Comparison of ENCODE assay signal across 37 cellular contexts in the genomic region with DNA sequence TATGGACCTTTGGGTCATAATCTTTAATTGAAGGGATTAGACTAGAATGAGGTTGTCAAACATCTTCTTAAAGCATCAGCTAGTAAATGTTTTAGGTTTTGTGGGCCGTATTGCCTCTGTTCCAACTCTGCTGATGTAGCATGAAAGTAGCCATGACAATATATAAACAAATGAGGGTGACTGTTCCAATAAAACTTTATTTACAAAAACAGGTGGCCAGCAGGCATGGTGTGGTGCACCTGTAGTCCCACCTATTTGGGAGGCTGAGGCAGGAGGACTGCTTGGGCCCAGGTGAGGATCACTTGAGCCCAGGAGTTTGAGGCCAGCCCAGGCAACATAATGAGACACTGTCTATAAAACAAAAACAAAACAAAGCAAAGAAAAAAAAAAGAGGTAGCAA. TPM values are rescaled to one million over a fixed set of nuclear protein-coding genes. Genes with fewer than 3 reads are reported as not detected.
"Had no signal": no experiment of that assay in that cellular context is flagged by ENCODE, and none has a peak within 500 bp of the region (broad histone marks: within the 10 kb centered on the region; RNA-seq: fewer than 3 reads in every experiment).

No MANE protein-coding gene starts in this region.

- H3K36me3 ChIP-seq: adrenal gland, brain microvascular endothelial cell, breast epithelium had no signal

- DNase-seq: activated B cell treated with CpG ODN at 0.5 μM for 24 hours; activated CD4-positive, alpha-beta memory T cell treated with anti-CD3 and anti-CD28 coated beads for 36 hours; activated CD4-positive, alpha-beta T cell treated with anti-CD3 and anti-CD28 coated beads for 4 hours; activated CD4-positive, alpha-beta T cell treated with anti-CD3 and anti-CD28 coated beads, Interleukin-2, amount 10 ng/mL, durations not matched to agents 24 days and 14 days; activated CD4-positive, alpha-beta T cell treated with anti-CD3 and anti-CD28 coated beads, Interleukin-2, amount 50 U/mL, for 1 hour; activated CD4-positive, alpha-beta T cell treated with anti-CD3 and anti-CD28 coated beads, Interleukin-2, amount 50 U/mL, for 4 hours; activated CD4-positive, CD25-positive, alpha-beta regulatory T cell treated with anti-CD3 and anti-CD28 coated beads, Interleukin-2, amount 50 U/mL, for 72 hours; activated CD8-positive, alpha-beta memory T cell treated with anti-CD3 and anti-CD28 coated beads, Interleukin-2, amount 50 U/mL, for 4 hours; activated CD8-positive, alpha-beta T cell treated with anti-CD3 and anti-CD28 coated beads for 36 hours; activated effector memory CD4-positive, alpha-beta T cell treated with anti-CD3 and anti-CD28 coated beads, Interleukin-2, amount 50 U/mL, for 16 hours; activated gamma-delta T cell treated with Interleukin-2 at 50 U/mL for 16 hours; activated naive CD4-positive, alpha-beta T cell; activated naive CD4-positive, alpha-beta T cell treated with anti-CD3 and anti-CD28 coated beads for 36 hours; activated naive CD4-positive, alpha-beta T cell treated with anti-CD3 and anti-CD28 coated beads, Interleukin-2, amount 50 U/mL, for 16 hours; activated naive CD8-positive, alpha-beta T cell treated with anti-CD3 and anti-CD28 coated beads for 36 hours; activated T-cell treated with anti-CD3 and anti-CD28 coated beads for 4 hours; activated T-cell treated with anti-CD3 and anti-CD28 coated beads, Interleukin-2, amount 50 U/mL, for 1 hour; activated T-cell treated with anti-CD3 and anti-CD28 coated beads, Interleukin-2, amount 50 U/mL, for 4 hours; activated T-cell treated with anti-CD3 and anti-CD28 coated beads, Interleukin-2, amount 50 U/mL, for 72 hours; adrenal gland; amniotic stem cell; aorta; body of pancreas; brain microvascular endothelial cell; central memory CD4-positive, alpha-beta T cell; T-helper 1 cell; T-helper 2 cell; T-helper 9 cell had no signal

- H3K27me3 ChIP-seq: body of pancreas, brain microvascular endothelial cell, breast epithelium had no signal

- H3K9me3 ChIP-seq: adrenal gland, body of pancreas, breast epithelium had no signal

- H3K9me3 Mint-ChIP-seq: activated B cell treated with CpG ODN at 0.5 μM for 24 hours; activated CD4-positive, alpha-beta memory T cell treated with anti-CD3 and anti-CD28 coated beads for 36 hours; activated CD4-positive, alpha-beta T cell treated with anti-CD3 and anti-CD28 coated beads, Interleukin-2, amount 10 ng/mL, durations not matched to agents 24 days and 14 days; activated CD8-positive, alpha-beta T cell treated with anti-CD3 and anti-CD28 coated beads for 36 hours; activated naive CD4-positive, alpha-beta T cell treated with anti-CD3 and anti-CD28 coated beads for 36 hours; activated naive CD4-positive, alpha-beta T cell treated with anti-CD3 and anti-CD28 coated beads, Interleukin-2, amount 50 U/mL, for 72 hours; activated naive CD8-positive, alpha-beta T cell treated with anti-CD3 and anti-CD28 coated beads for 36 hours; activated T-cell treated with anti-CD3 and anti-CD28 coated beads, Interleukin-2, amount 50 U/mL, for 4 hours; activated T-cell treated with anti-CD3 and anti-CD28 coated beads, Interleukin-2, amount 50 U/mL, for 72 hours; activated T-helper 1 cell treated with anti-CD3 and anti-CD28 coated beads, Interleukin-12 subunit alpha, Interleukin-12 subunit beta, Interleukin-2, Interleukin-4 antibody, amounts not matched to agents 30 ng/mL and 10 ng/mL and 1 ng/mL, durations not matched to agents 14 hours and 24 hours and 36 hours; activated T-helper 17 cell treated with anti-CD3 and anti-CD28 coated beads, Interleukin-2, amount 50 U/mL, for 72 hours; T-helper 1 cell treated with Interleukin-12 subunit alpha and Interleukin-12 subunit beta and Interleukin-4 antibody, amounts not matched to agents 30 μg/mL and 1 μg/mL, for 36 hours; T-helper 2 cell treated with Interferon-gamma antibody and Interleukin-4, amounts not matched to agents 5 μg/mL and 100 μg/mL, for 36 hours had no signal

- H3K4me3 Mint-ChIP-seq: activated B cell treated with CpG ODN at 0.5 μM for 24 hours; activated CD4-positive, alpha-beta memory T cell treated with anti-CD3 and anti-CD28 coated beads for 36 hours; activated CD4-positive, alpha-beta T cell treated with anti-CD3 and anti-CD28 coated beads, Interleukin-2, amount 10 ng/mL, durations not matched to agents 24 days and 14 days; activated CD8-positive, alpha-beta T cell treated with anti-CD3 and anti-CD28 coated beads for 36 hours; activated naive CD4-positive, alpha-beta T cell treated with anti-CD3 and anti-CD28 coated beads for 36 hours; activated naive CD8-positive, alpha-beta T cell treated with anti-CD3 and anti-CD28 coated beads for 36 hours; activated T-cell treated with anti-CD3 and anti-CD28 coated beads, Interleukin-2, amount 50 U/mL, for 4 hours; activated T-cell treated with anti-CD3 and anti-CD28 coated beads, Interleukin-2, amount 50 U/mL, for 72 hours; activated T-helper 1 cell treated with anti-CD3 and anti-CD28 coated beads, Interleukin-12 subunit alpha, Interleukin-12 subunit beta, Interleukin-2, Interleukin-4 antibody, amounts not matched to agents 30 ng/mL and 10 ng/mL and 1 ng/mL, durations not matched to agents 14 hours and 24 hours and 36 hours; activated T-helper 17 cell treated with anti-CD3 and anti-CD28 coated beads, Interleukin-2, amount 50 U/mL, for 72 hours; T-helper 1 cell treated with Interleukin-12 subunit alpha and Interleukin-12 subunit beta and Interleukin-4 antibody, amounts not matched to agents 30 μg/mL and 1 μg/mL, for 36 hours; T-helper 2 cell treated with Interferon-gamma antibody and Interleukin-4, amounts not matched to agents 5 μg/mL and 100 μg/mL, for 36 hours had no signal

- H3K4me1 ChIP-seq: adrenal gland, body of pancreas, breast epithelium had no signal

- H3K4me3 ChIP-seq: adrenal gland, body of pancreas, breast epithelium had no signal

- ATAC-seq: activated CD8-positive, alpha-beta T cell treated with anti-CD3 and anti-CD28 coated beads for 36 hours; activated naive CD4-positive, alpha-beta T cell treated with anti-CD3 and anti-CD28 coated beads, Interleukin-2, amount 50 U/mL, for 72 hours; activated T-cell treated with anti-CD3 and anti-CD28 coated beads, Interleukin-2, amount 50 U/mL, for 4 hours; activated T-cell treated with anti-CD3 and anti-CD28 coated beads, Interleukin-2, amount 50 U/mL, for 72 hours; activated T-helper 17 cell treated with anti-CD3 and anti-CD28 coated beads, Interleukin-2, amount 50 U/mL, for 72 hours; body of pancreas had no signal

- H3K36me3 Mint-ChIP-seq: activated CD4-positive, alpha-beta memory T cell treated with anti-CD3 and anti-CD28 coated beads for 36 hours; activated naive CD4-positive, alpha-beta T cell treated with anti-CD3 and anti-CD28 coated beads, Interleukin-2, amount 50 U/mL, for 72 hours; activated naive CD8-positive, alpha-beta T cell treated with anti-CD3 and anti-CD28 coated beads for 36 hours had no signal

- H3K27ac Mint-ChIP-seq: activated B cell treated with CpG ODN at 0.5 μM for 24 hours; activated CD4-positive, alpha-beta memory T cell treated with anti-CD3 and anti-CD28 coated beads for 36 hours; activated CD4-positive, alpha-beta T cell treated with anti-CD3 and anti-CD28 coated beads, Interleukin-2, amount 10 ng/mL, durations not matched to agents 24 days and 14 days; activated CD8-positive, alpha-beta T cell treated with anti-CD3 and anti-CD28 coated beads for 36 hours; activated naive CD4-positive, alpha-beta T cell treated with anti-CD3 and anti-CD28 coated beads for 36 hours; activated naive CD4-positive, alpha-beta T cell treated with anti-CD3 and anti-CD28 coated beads, Interleukin-2, amount 50 U/mL, for 72 hours; activated naive CD8-positive, alpha-beta T cell treated with anti-CD3 and anti-CD28 coated beads for 36 hours; activated T-cell treated with anti-CD3 and anti-CD28 coated beads, Interleukin-2, amount 50 U/mL, for 72 hours; activated T-helper 1 cell treated with anti-CD3 and anti-CD28 coated beads, Interleukin-12 subunit alpha, Interleukin-12 subunit beta, Interleukin-2, Interleukin-4 antibody, amounts not matched to agents 30 ng/mL and 10 ng/mL and 1 ng/mL, durations not matched to agents 14 hours and 24 hours and 36 hours; activated T-helper 17 cell treated with anti-CD3 and anti-CD28 coated beads, Interleukin-2, amount 50 U/mL, for 72 hours; T-helper 1 cell treated with Interleukin-12 subunit alpha and Interleukin-12 subunit beta and Interleukin-4 antibody, amounts not matched to agents 30 μg/mL and 1 μg/mL, for 36 hours; T-helper 2 cell treated with Interferon-gamma antibody and Interleukin-4, amounts not matched to agents 5 μg/mL and 100 μg/mL, for 36 hours had no signal

- FAIRE-seq: astrocyte, TTC549 had no signal

- H3K27ac ChIP-seq: adrenal gland, body of pancreas, brain microvascular endothelial cell, breast epithelium, VCaP had no signal

- H3K4me1 Mint-ChIP-seq: activated B cell treated with CpG ODN at 0.5 μM for 24 hours; activated CD4-positive, alpha-beta T cell treated with anti-CD3 and anti-CD28 coated beads, Interleukin-2, amount 10 ng/mL, durations not matched to agents 24 days and 14 days; activated naive CD8-positive, alpha-beta T cell treated with anti-CD3 and anti-CD28 coated beads for 36 hours; activated T-helper 17 cell treated with anti-CD3 and anti-CD28 coated beads, Interleukin-2, amount 50 U/mL, for 72 hours had no signal

RNA-seq across cellular contexts. Expression of a gene that starts 18.4 kb away (rescaled TPM):
- total RNA-seq: activated T-helper 17 cell treated with anti-CD3 and anti-CD28 coated beads, Interleukin-2, amount 50 U/mL, for 72 hours had no signal
